In the genomic region with DNA sequence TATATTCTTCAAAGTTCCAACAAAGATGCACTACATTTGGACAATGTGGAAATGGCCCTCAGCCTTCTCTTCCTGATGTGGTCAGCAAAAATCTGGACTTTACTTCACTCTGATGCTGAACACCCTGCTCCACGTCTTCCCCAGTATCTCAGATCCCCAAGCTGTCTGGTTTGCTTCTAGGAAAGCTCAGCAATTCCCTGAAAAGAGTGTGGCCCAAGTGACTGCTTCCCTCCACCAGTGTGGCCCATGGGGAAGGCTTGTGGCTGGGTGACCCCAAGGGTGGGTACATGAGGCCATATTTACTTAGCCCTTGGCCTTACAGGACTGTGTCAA, we compare ENCODE assay signal across 3 cellular contexts. TPM values are rescaled to one million over a fixed set of nuclear protein-coding genes. Genes with fewer than 3 reads are reported as not detected.
"Had no signal": no experiment of that assay in that cellular context is flagged by ENCODE, and none has a peak within 500 bp of the region (broad histone marks: within the 10 kb centered on the region; RNA-seq: fewer than 3 reads in every experiment).

No MANE protein-coding gene starts in this region.

RNA-seq across cellular contexts. Expression of a gene that starts 8.2 kb away (rescaled TPM):
- total RNA-seq: mammary epithelial cell, progenitor cell of endocrine pancreas had no signal

RNA-seq across cellular contexts. Expression of a gene that starts 10.9 kb away (rescaled TPM):
- total RNA-seq: progenitor cell of endocrine pancreas had no signal

RNA-seq across cellular contexts. Expression of a gene that starts 36.2 kb away (rescaled TPM):
- total RNA-seq: fibroblast of villous mesenchyme, mammary epithelial cell, progenitor cell of endocrine pancreas had no signal
- polyA plus RNA-seq: mammary epithelial cell had no signal
